ENCODE assay signal across 12 cellular contexts in the genomic region with DNA sequence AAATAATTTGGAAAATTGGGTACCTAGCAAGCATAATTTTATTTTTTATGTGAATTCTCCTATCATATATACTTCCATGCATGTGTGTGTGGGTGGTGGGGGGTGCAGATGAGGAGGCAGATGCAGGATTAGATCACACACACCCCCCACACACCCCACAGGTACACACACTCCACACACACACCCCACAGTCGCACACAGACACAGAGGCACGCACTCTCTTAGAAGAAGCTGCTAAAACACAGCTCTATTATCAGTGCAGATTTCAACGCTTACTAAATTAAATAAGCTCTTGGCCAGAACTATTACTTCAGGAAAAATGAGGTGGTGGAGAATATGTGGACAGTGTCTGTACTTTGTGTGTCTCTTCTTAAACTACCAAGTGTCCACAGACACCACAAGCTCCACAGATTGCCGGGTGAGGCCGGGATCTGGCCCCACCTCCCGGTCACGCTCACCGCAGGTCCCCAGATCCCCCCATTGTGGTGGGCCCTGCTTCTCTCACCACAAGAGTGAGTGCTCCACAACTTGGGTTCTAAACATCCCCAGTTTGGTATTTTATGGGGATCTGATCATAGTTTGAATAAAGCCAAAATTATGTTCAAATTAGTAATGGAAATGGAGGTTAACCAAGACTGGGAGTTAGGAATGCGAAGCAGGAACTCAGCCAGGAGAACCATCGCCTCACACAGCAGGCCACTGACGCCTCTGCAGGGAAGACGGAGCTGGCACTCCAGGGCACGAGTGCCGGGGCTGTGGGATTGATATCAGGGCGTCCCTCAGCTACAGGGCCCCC.
DNase-seq lines count a peak whose midpoint lies in the region; ATAC-seq and TF ChIP-seq lines count a peak whose summit lies in the region.
"Had no signal": no experiment of that assay in that cellular context is flagged by ENCODE, and none has a peak within 500 bp of the region (broad histone marks: within the 10 kb centered on the region; RNA-seq: fewer than 3 reads in every experiment).

No MANE protein-coding gene starts in this region.

- H3K4me1 ChIP-seq in neuronal stem cell (ENCODE audit: control insufficient read depth in 2 of 2, insufficient read depth in 1 of 2, low read depth in 1 of 2, low read length in 2 of 2) (peaks cover 2 to 13% of the 10 kb centered on the region in 2 donors), SK-N-SH (ENCODE audit: control insufficient read depth in 1 of 2, insufficient read depth in 2 of 2, low read depth in 1 of 2, low read length in 1 of 2) (peaks cover 0 to 18% of the 10 kb centered on the region in 2 experiments; a peak in 1 of 4 replicates), OCI-LY7 (ENCODE audit: insufficient read depth, low read length, poor library complexity, severe bottlenecking) (no peaks in the 10 kb centered on the region)

- H3K4ac ChIP-seq in neuronal stem cell (ENCODE audit: low read length) = peak overlapping the region; percentile 78

- no peaks in the 10 kb centered on the region for H3F3A ChIP-seq in SK-N-SH (replicated peaks; ENCODE audit: insufficient read depth)

- H3K4me2 ChIP-seq in neuronal stem cell (ENCODE audit: insufficient read depth, low read length, poor library complexity, severe bottlenecking) (no peak overlapping the region), SK-N-SH (no peak overlapping the region), OCI-LY7 (ENCODE audit: low read length) (no peak overlapping the region)

- in situ Hi-C loops in G401 (cut with HindIII; ENCODE audit: low sequenced_read_pairs) = no loop called here

- H3K18ac ChIP-seq in neuronal stem cell (ENCODE audit: low read length) = peak overlapping the region; percentile 87

- H3K9me2 ChIP-seq in SK-N-SH (no peaks in the 10 kb centered on the region), OCI-LY7 (ENCODE audit: insufficient read depth, low read length) (no peaks in the 10 kb centered on the region)

- POLR2A ChIA-PET in SK-N-SH (lab: Yijun Ruan, JAX) = interaction anchor here (0.6 kb wide), 1 partner anchor 1959 kb away, joined by 3 read pairs; no protein-coding TSS in a partner anchor
- POLR2A ChIA-PET in OCI-LY7 (lab: Charles Lee) = no interaction called here

- no peak overlapping the region for H3K23ac ChIP-seq in neuronal stem cell (ENCODE audit: low read depth, low read length, poor library complexity)

- no TSS peak for BruUV-seq in OCI-LY7 (replicated peaks; lab: Mats Ljungman, UMichigan)

- peak overlapping the region; percentile 78 for H2BK15ac ChIP-seq in neuronal stem cell (ENCODE audit: low read length)

- H4K20me1 ChIP-seq in SK-N-SH (ENCODE audit: insufficient read depth) (0 out of 2 replicates have a peak, but pooled peaks cover 3% of the 10 kb centered on the region), OCI-LY7 (ENCODE audit: insufficient read depth, low read length) (no peaks in the 10 kb centered on the region)

- intact Hi-C loops in left cardiac atrium (cut with DNase I) = no loop called here
- intact Hi-C loops in OCI-LY7 (cut with micrococcal nuclease; ENCODE audit: unreplicated experiment) = loop anchor here (2.0 kb wide), 1 partner anchor 49 kb away; no protein-coding TSS in a partner anchor

- H4K91ac ChIP-seq in neuronal stem cell (ENCODE audit: low read depth, low read length, poor library complexity) = peak overlapping the region; percentile 49

- H4K8ac ChIP-seq in neuronal stem cell (ENCODE audit: low read depth, low read length) = no peak overlapping the region

- peak overlapping the region; percentile 91 for H2AK5ac ChIP-seq in neuronal stem cell (ENCODE audit: low read depth, low read length)

- H3K36me3 ChIP-seq in SK-N-MC (ENCODE audit: insufficient read depth, low read length) (peaks cover 65% of the 10 kb centered on the region), neuronal stem cell (replicated peaks in 1 of 2; ENCODE audit: control insufficient read depth in 2 of 2, insufficient read depth in 2 of 2, low read length in 2 of 2) (peaks cover 0 to 28% of the 10 kb centered on the region in 2 donors), SK-N-SH (replicated peaks in 1 of 2; ENCODE audit: control insufficient read depth in 1 of 2, insufficient read depth in 2 of 2, low read length in 1 of 2) (peaks cover 53 to 81% of the 10 kb centered on the region in 2 experiments), OCI-LY7 (ENCODE audit: insufficient read depth, low read length) (no peaks in the 10 kb centered on the region)

- H2BK12ac ChIP-seq in neuronal stem cell (ENCODE audit: low read length) = peak overlapping the region; percentile 68

- H3K79me1 ChIP-seq in neuronal stem cell (ENCODE audit: low read depth, low read length) = peaks cover 4% of the 10 kb centered on the region

- H3K27me3 ChIP-seq in neuronal stem cell (ENCODE audit: control insufficient read depth in 3 of 3, insufficient read depth in 3 of 3, low read depth in 1 of 3, low read length in 3 of 3) (no peaks in the 10 kb centered on the region), SK-N-SH (ENCODE audit: insufficient read depth) (no peaks in the 10 kb centered on the region)

- no peak for TF ChIP-seq EP300 in SK-N-SH (IDR thresholded peaks at IDR 0.05; ENCODE audit: borderline replicate concordance in 1 of 2, low read depth in 1 of 2, low read length in 1 of 2)

- peaks cover 15% of the 10 kb centered on the region for H3K79me2 ChIP-seq in SK-N-SH (ENCODE audit: insufficient read depth)
- H3K79me2 ChIP-seq in OCI-LY7 (ENCODE audit: insufficient read depth, low read depth, low read length) = no peaks in the 10 kb centered on the region

- peak overlapping the region; percentile 23 for H3K4me3 ChIP-seq in SK-N-MC
- no peak overlapping the region for H3K4me3 ChIP-seq in neuronal stem cell (ENCODE audit: low read length in 2 of 2)
- no peak overlapping the region for H3K4me3 ChIP-seq in SK-N-SH (ENCODE audit: low read depth in 2 of 2, low read length in 1 of 2)
- no peak overlapping the region for H3K4me3 ChIP-seq in OCI-LY7 (ENCODE audit: low read depth, low read length, poor library complexity, severe bottlenecking)

- peak overlapping the region; percentile 54 for H2BK5ac ChIP-seq in neuronal stem cell (ENCODE audit: low read length)

- peak overlapping the region; percentile 65 for H3K9ac ChIP-seq in SK-N-MC (ENCODE audit: insufficient read length)
- H3K9ac ChIP-seq in neuronal stem cell (ENCODE audit: low read depth, low read length, poor library complexity) = peak overlapping the region; percentile 47
- no peak overlapping the region for H3K9ac ChIP-seq in SK-N-SH

- no peaks in the 10 kb centered on the region for H3K9me3 ChIP-seq in SK-N-MC (ENCODE audit: low read depth, low read length)
- peaks cover 0 to 2% of the 10 kb centered on the region in 2 donors for H3K9me3 ChIP-seq in neuronal stem cell (replicated peaks in 1 of 2; ENCODE audit: control insufficient read depth in 2 of 2, insufficient read depth in 1 of 2, low read depth in 1 of 2, low read length in 2 of 2)
- no peaks in the 10 kb centered on the region for H3K9me3 ChIP-seq in SK-N-SH
- H3K9me3 ChIP-seq in OCI-LY7 (ENCODE audit: low read length) = no peaks in the 10 kb centered on the region

- no peak for TF ChIP-seq CTCF in SK-N-SH (IDR thresholded peaks at IDR 0.05)
- no peak for TF ChIP-seq CTCF in OCI-LY7 (conservative IDR thresholded peaks at IDR 0.05; ENCODE audit: low read length)

- peak overlapping the region; percentile 54 for H2BK120ac ChIP-seq in neuronal stem cell (ENCODE audit: low read depth, low read length)

- peak overlapping the region; percentile 94 for H3K27ac ChIP-seq in SK-N-MC
- H3K27ac ChIP-seq in neuronal stem cell (replicated peaks; ENCODE audit: low read length) = peak overlapping the region; percentile 66
- peak overlapping the region in 1 of 2 experiments; percentile 0; a peak in 1 of 4 replicates for H3K27ac ChIP-seq in SK-N-SH (ENCODE audit: low read depth in 2 of 2, low read length in 1 of 2)
- no peak overlapping the region for H3K27ac ChIP-seq in OCI-LY7 (ENCODE audit: low read depth, low read length, poor library complexity, severe bottlenecking)

- H3K14ac ChIP-seq in neuronal stem cell (ENCODE audit: low read length) = peak overlapping the region; percentile 76

- H2AFZ ChIP-seq in neuronal stem cell (ENCODE audit: low read length) (peak overlapping the region; percentile 79), SK-N-SH (ENCODE audit: low read depth) (no peak overlapping the region), OCI-LY7 (ENCODE audit: low read length) (no peak overlapping the region)

- CTCF ChIA-PET in SK-N-SH (lab: Yijun Ruan, JAX) (interaction anchor here (0.8 to 4.0 kb wide), 17 partner anchors 9 to 175 kb away, joined by 3 to 18 read pairs (median 5); no protein-coding TSS in a partner anchor), OCI-LY7 (lab: Charles Lee; ENCODE audit: unreplicated experiment) (no interaction called here)

- WGBS in neuronal stem cell (ENCODE audit: extremely low coverage in 2 of 2, insufficient read length in 2 of 2, insufficient replicate concordance in 1 of 2), 2 donors = no CpG with 5 or more reads among the region's 15 CpGs
- WGBS in SK-N-SH (ENCODE audit: low lambda C conversion rate) = 89% methylated on average over 15 of the region's 15 CpGs

- ATAC-seq in left cardiac atrium = peak; percentile 65 to 75
- ATAC-seq: activated T-cell treated with anti-CD3 and anti-CD28 coated beads, Interleukin-2, amount 50 U/mL, for 4 hours; naive thymus-derived CD8-positive, alpha-beta T cell had no signal

- TF ChIP-seq RAD21 in SK-N-SH (IDR thresholded peaks at IDR 0.05; ENCODE audit: low read length) = no peak

- DNase-seq in AG08396 (ENCODE audit: low spot score) (peak; percentile 82), SK-N-MC (ENCODE audit: low read depth, low spot score) (no peak), left cardiac atrium (no peak), neuronal stem cell (ENCODE audit: low spot score) (no peak), SK-N-SH (no peak), OCI-LY7 (ENCODE audit: low spot score) (no peak), G401 (ENCODE audit: low spot score) (no peak)
- DNase-seq in activated CD8-positive, alpha-beta memory T cell treated with anti-CD3 and anti-CD28 coated beads, Interleukin-2, amount 50 U/mL, for 48 hours = no peak
- DNase-seq: activated T-cell treated with anti-CD3 and anti-CD28 coated beads, Interleukin-2, amount 50 U/mL, for 4 hours; amniotic stem cell; naive thymus-derived CD8-positive, alpha-beta T cell; NCI-H1417 treated with DMSO at 0.1 percent for 48 hours had no signal

TF ChIP-seq in SK-N-SH, 30 proteins besides CTCF, POLR2A, EP300 and RAD21:
- TF ChIP-seq RFX5 (IDR thresholded peaks at IDR 0.05; ENCODE audit: low read length) = no peak
- TF ChIP-seq EZH2phosphoT487 (IDR thresholded peaks at IDR 0.05; ENCODE audit: borderline replicate concordance, low read depth) = no peak
